In genomic region chr18:75226301-75226955, GRCh38 we compare ENCODE assay signal across 10 cellular contexts. TPM values are rescaled to one million over a fixed set of nuclear protein-coding genes. Genes with fewer than 3 reads are reported as not detected.
DNase-seq lines count a peak whose midpoint lies in the region; ATAC-seq and TF ChIP-seq lines count a peak whose summit lies in the region.
"Had no signal": no experiment of that assay in that cellular context is flagged by ENCODE, and none has a peak within 500 bp of the region (broad histone marks: within the 10 kb centered on the region; RNA-seq: fewer than 3 reads in every experiment).

No MANE protein-coding gene starts in this region.

- DNase-seq in AG10803 (ENCODE audit: low read depth), result no peak
- DNase-seq in cardiac muscle cell (ENCODE audit: low read depth in 1 of 2, low spot score in 1 of 2), result peak; percentile 13 to 23
- DNase-seq in ovary, result no peak
- DNase-seq in MV-4-11 (lab: John Stamatoyannopoulos, UW), result no peak
- no peak for DNase-seq in NCI-H1930 (lab: John Stamatoyannopoulos, UW)
- DNase-seq: central memory CD4-positive, alpha-beta T cell; NCI-H345 had no signal

- WGBS in ovary, 3 donors, result 7 to 11% (median 11%) methylated on average over 11 of the region's 11 CpGs

- no peak for TF ChIP-seq POLR2A in ovary (IDR thresholded peaks at IDR 0.05)

- no peak for TF ChIP-seq CTCF in AG10803 (conservative IDR thresholded peaks at IDR 0.05; ENCODE audit: low read length)
- TF ChIP-seq CTCF in WI38 (IDR thresholded peaks at IDR 0.05; ENCODE audit: low read depth, low read length), result no peak
- TF ChIP-seq CTCF in cardiac muscle cell (IDR thresholded peaks at IDR 0.05; ENCODE audit: low read depth, low read length), result no peak
- no peak for TF ChIP-seq CTCF in ovary (IDR thresholded peaks at IDR 0.05)

- H3K27ac ChIP-seq in cardiac muscle cell (peak overlapping the region; percentile 92), ovary (peak overlapping the region in 1 of 2 donors; percentile 46)

- H3K36me3 ChIP-seq in cardiac muscle cell, result no peaks in the 10 kb centered on the region
- H3K36me3 ChIP-seq in ovary, result no peaks in the 10 kb centered on the region

- no peak for TF ChIP-seq EP300 in ovary (IDR thresholded peaks at IDR 0.05)

- peak overlapping the region; percentile 31 for H3K4me3 ChIP-seq in AG10803 (ENCODE audit: low read length)
- peak overlapping the region; percentile 42 for H3K4me3 ChIP-seq in WI38 (ENCODE audit: low read depth, low read length)
- no peak overlapping the region for H3K4me3 ChIP-seq in cardiac muscle cell
- H3K4me3 ChIP-seq in ovary, result peak overlapping the region; percentile 10

- no peaks in the 10 kb centered on the region for H3K9me3 ChIP-seq in cardiac muscle cell (ENCODE audit: low read depth)
- H3K9me3 ChIP-seq in ovary, result no peaks in the 10 kb centered on the region

- ATAC-seq in HG02588 (IDR thresholded peaks at IDR 0.05; ENCODE audit: unreplicated experiment) (no peak), GM21737 (IDR thresholded peaks at IDR 0.05; ENCODE audit: unreplicated experiment) (no peak)

- peaks cover 28% of the 10 kb centered on the region for H3K4me1 ChIP-seq in cardiac muscle cell (ENCODE audit: low read depth)
- peaks cover 36% of the 10 kb centered on the region for H3K4me1 ChIP-seq in ovary (ENCODE audit: insufficient read depth)

- H3K27me3 ChIP-seq in cardiac muscle cell, result no peaks in the 10 kb centered on the region
- H3K27me3 ChIP-seq in ovary, result no peaks in the 10 kb centered on the region

- intact Hi-C loops in ovary (cut with DNase I), result no loop called here

RNA-seq across cellular contexts. Expression of gene TSHZ1, which starts 15.8 kb away (rescaled TPM):
- 10.6 and 13.5 TPM in 2 replicates for total RNA-seq in cardiac muscle cell
- polyA plus RNA-seq in cardiac muscle cell, result 5.6 and 6.5 TPM in 2 replicates
- total RNA-seq in ovary, result 100 to 1,000 TPM in 1 of 7 donors, 10 to 100 TPM in 6; 28.5 to 109 (median 69.0) TPM
- polyA plus RNA-seq in ovary, result 10 to 100 TPM; 27.9 to 51.8 TPM

RNA-seq across cellular contexts. Expression of gene PTGR3, which starts 17.5 kb away (rescaled TPM):
- total RNA-seq in cardiac muscle cell, result 11.0 and 21.1 TPM in 2 replicates
- polyA plus RNA-seq in cardiac muscle cell, result 17.4 and 18.5 TPM in 2 replicates
- 10 to 100 TPM; 15.4 to 55.7 (median 32.6) TPM for total RNA-seq in ovary
- 10 to 100 TPM; 19.8 to 28.4 TPM for polyA plus RNA-seq in ovary

Comparison
In these comparisons a context has a peak if more than half of its experiments do, and no peak if none do; other contexts are left out.
1. DNase-seq: peak in cardiac muscle cell (2 of 2); none in AG10803 (single experiment), ovary (0 of 5), MV-4-11 (single experiment) and NCI-H1930 (0 of 2).